1 cellular context compared by ENCODE assay signal in genomic region chr6:3791526-3792212, GRCh38.
TF ChIP-seq lines count a peak whose summit lies in the region.

No MANE protein-coding gene starts in this region.

TF ChIP-seq in HepG2, 621 proteins besides CTCF, POLR2A, EP300 and RAD21 (continued from another document):
- TF ChIP-seq GMEB1 (CRISPR knock-in tag; IDR thresholded peaks at IDR 0.05; ENCODE audit: borderline replicate concordance) = no peak
